In genomic region chr20:9927224-9927623, GRCh38 we compare ENCODE assay signal across 16 cellular contexts.
DNase-seq lines count a peak whose midpoint lies in the region; ATAC-seq and TF ChIP-seq lines count a peak whose summit lies in the region.
"Had no signal": no experiment of that assay in that cellular context is flagged by ENCODE, and none has a peak within 500 bp of the region (broad histone marks: within the 10 kb centered on the region; RNA-seq: fewer than 3 reads in every experiment).

No MANE protein-coding gene starts in this region.

- peak; percentile 69 for ATAC-seq in foreskin keratinocyte
- ATAC-seq in GM18502 (IDR thresholded peaks at IDR 0.05; ENCODE audit: poor library complexity, unreplicated experiment), result no peak
- ATAC-seq in stimulated activated naive CD8-positive, alpha-beta T cell treated with anti-CD3 and anti-CD28 coated beads, Interleukin-15, amount 100 ng/mL, for 72 hours, result no peak

- no peaks in the 10 kb centered on the region for H3K4me1 Mint-ChIP-seq in stimulated activated naive CD8-positive, alpha-beta T cell treated with anti-CD3 and anti-CD28 coated beads, Interleukin-15, amount 100 ng/mL, for 72 hours
- H3K4me1 Mint-ChIP-seq: CD8-positive, alpha-beta memory T cell had no signal

- TF ChIP-seq CTCF in LNCaP clone FGC (IDR thresholded peaks at IDR 0.05; ENCODE audit: control insufficient read depth, extremely low read depth, insufficient read depth) (no peak), epithelial cell of esophagus (IDR thresholded peaks at IDR 0.05; ENCODE audit: insufficient read depth, low read depth, low read length, missing control alignments) (no peak), foreskin keratinocyte (conservative IDR thresholded peaks at IDR 0.05) (no peak)

- H3K4me1 ChIP-seq in foreskin keratinocyte, result no peaks in the 10 kb centered on the region
- H3K4me1 ChIP-seq: BLaER1 treated with 17β-estradiol and CSF1 and Interleukin-3, amounts not matched to agents 10 nM and 100 nM had no signal

- no peaks in the 10 kb centered on the region for H3K27me3 ChIP-seq in foreskin keratinocyte
- H3K27me3 ChIP-seq: BLaER1 treated with 17β-estradiol and CSF1 and Interleukin-3, amounts not matched to agents 10 nM and 100 nM; MG63 had no signal

- H3K27me3 Mint-ChIP-seq in stimulated activated naive CD8-positive, alpha-beta T cell treated with anti-CD3 and anti-CD28 coated beads, Interleukin-15, amount 100 ng/mL, for 72 hours, result no peaks in the 10 kb centered on the region

- H3K27ac Mint-ChIP-seq in stimulated activated naive CD8-positive, alpha-beta T cell treated with anti-CD3 and anti-CD28 coated beads, Interleukin-15, amount 100 ng/mL, for 72 hours, result no peak overlapping the region
- H3K27ac Mint-ChIP-seq: CD8-positive, alpha-beta memory T cell had no signal

- H3K27ac ChIP-seq in foreskin keratinocyte, result no peak overlapping the region
- H3K27ac ChIP-seq: BLaER1 treated with 17β-estradiol and CSF1 and Interleukin-3, amounts not matched to agents 10 nM and 100 nM; KMS-11 had no signal

- no peak overlapping the region for H3K4me3 Mint-ChIP-seq in stimulated activated naive CD8-positive, alpha-beta T cell treated with anti-CD3 and anti-CD28 coated beads, Interleukin-15, amount 100 ng/mL, for 72 hours
- H3K4me3 Mint-ChIP-seq: CD8-positive, alpha-beta memory T cell had no signal

- DNase-seq in LNCaP clone FGC (ENCODE audit: low read depth) (peak; percentile 58), epithelial cell of esophagus (ENCODE audit: low read depth) (peak; percentile 91), foreskin keratinocyte (peak; percentile 60 to 71), stromal cell of bone marrow (ENCODE audit: low read depth) (peak; percentile 14), NCI-H1436 (lab: John Stamatoyannopoulos, UW) (no peak)
- no peak for DNase-seq in stimulated activated naive CD8-positive, alpha-beta T cell treated with anti-CD3 and anti-CD28 coated beads, Interleukin-15, amount 100 ng/mL, for 72 hours
- DNase-seq: CD8-positive, alpha-beta memory T cell; MG63; NCI-H1048; NCI-H1436 treated with DMSO at 0.1 percent for 48 hours; NCI-H2029; NCI-H446 treated with DMSO at 0.1 percent for 48 hours; SHP77 treated with DMSO at 0.1 percent for 48 hours had no signal

- no peak overlapping the region for H3K4me3 ChIP-seq in LNCaP clone FGC (ENCODE audit: low read depth, low read length)
- H3K4me3 ChIP-seq in epithelial cell of esophagus (ENCODE audit: low read length), result no peak overlapping the region
- H3K4me3 ChIP-seq: BLaER1 treated with 17β-estradiol and CSF1 and Interleukin-3, amounts not matched to agents 10 nM and 100 nM; MG63 had no signal

- no peaks in the 10 kb centered on the region for H3K9me3 Mint-ChIP-seq in stimulated activated naive CD8-positive, alpha-beta T cell treated with anti-CD3 and anti-CD28 coated beads, Interleukin-15, amount 100 ng/mL, for 72 hours
- H3K9me3 Mint-ChIP-seq: CD8-positive, alpha-beta memory T cell had no signal

Comparison
In these comparisons a context has a peak if more than half of its experiments do, and no peak if none do; other contexts are left out.
1. DNase-seq: peak in LNCaP clone FGC (single experiment), epithelial cell of esophagus (single experiment), foreskin keratinocyte (2 of 2) and stromal cell of bone marrow (single experiment); none in NCI-H1436 (single experiment) and stimulated activated naive CD8-positive, alpha-beta T cell treated with anti-CD3 and anti-CD28 coated beads, Interleukin-15, amount 100 ng/mL, for 72 hours (0 of 2).